ENCODE assay signal across 2 cellular contexts in the genomic region with DNA sequence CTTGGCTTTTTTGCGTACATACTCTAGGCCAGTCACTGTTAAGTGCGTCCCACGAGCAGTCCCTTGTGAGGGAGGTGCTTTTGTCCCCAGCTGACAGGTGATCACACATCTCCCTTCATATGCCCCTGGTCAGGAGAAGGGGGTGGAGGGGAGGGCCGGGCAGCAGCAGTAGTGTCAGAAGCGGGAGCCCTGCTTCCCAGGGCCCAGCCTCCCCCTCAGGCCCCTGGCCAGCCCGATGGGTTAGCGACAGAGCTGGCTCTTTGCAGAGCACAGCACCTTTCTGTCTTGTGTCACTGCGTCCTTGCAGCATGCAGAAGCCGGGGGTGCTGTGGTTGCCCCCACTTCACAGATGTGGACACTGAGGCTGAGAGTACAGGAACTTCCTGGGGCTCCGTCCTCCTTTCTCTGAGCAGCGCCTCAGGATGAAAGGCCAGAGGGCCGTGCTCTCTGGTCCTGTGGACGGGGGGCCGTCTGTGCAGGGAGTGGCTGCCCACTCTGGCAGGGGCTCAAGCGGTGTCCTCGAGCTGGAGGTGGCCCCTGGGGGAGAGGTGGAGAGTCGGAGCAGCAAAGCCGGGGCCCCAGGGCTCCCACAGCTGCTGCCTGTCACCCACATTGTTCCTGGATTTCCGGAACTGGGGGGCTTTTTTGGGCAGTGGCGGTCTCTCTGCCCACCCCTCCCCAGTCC.
TF ChIP-seq lines count a peak whose summit lies in the region.

No MANE protein-coding gene starts in this region.

TF ChIP-seq in SK-N-SH, 30 proteins besides CTCF, POLR2A, EP300 and RAD21 (continued from another document):
- TF ChIP-seq NFIC (IDR thresholded peaks at IDR 0.05; ENCODE audit: borderline replicate concordance) (no peak), NRF1 (IDR thresholded peaks at IDR 0.05; ENCODE audit: low read depth, low read length) (no peak), YY1 (IDR thresholded peaks at IDR 0.05; ENCODE audit: low read depth) (no peak), FOSL2 (IDR thresholded peaks at IDR 0.05; ENCODE audit: borderline replicate concordance, low read depth) (no peak), CHD2 (IDR thresholded peaks at IDR 0.05; ENCODE audit: low read length, partially characterized antibody) (no peak), FOXJ3 (CRISPR knock-in tag; IDR thresholded peaks at IDR 0.05) (no peak), POLR2AphosphoS5 (IDR thresholded peaks at IDR 0.05; ENCODE audit: low read depth, low read length) (no peak), FOXM1 (IDR thresholded peaks at IDR 0.05; ENCODE audit: low read depth) (no peak), PBX3 (IDR thresholded peaks at IDR 0.05) (no peak), TCF12 (IDR thresholded peaks at IDR 0.05) (no peak), JUND (IDR thresholded peaks at IDR 0.05) (no peak), IRF3 (IDR thresholded peaks at IDR 0.05; ENCODE audit: low read depth, low read length) (no peak), MAX (IDR thresholded peaks at IDR 0.05; ENCODE audit: low read depth) (no peak), MEF2A (IDR thresholded peaks at IDR 0.05; ENCODE audit: borderline replicate concordance, low read depth) (no peak)
- TF ChIP-seq, protein P1, sequence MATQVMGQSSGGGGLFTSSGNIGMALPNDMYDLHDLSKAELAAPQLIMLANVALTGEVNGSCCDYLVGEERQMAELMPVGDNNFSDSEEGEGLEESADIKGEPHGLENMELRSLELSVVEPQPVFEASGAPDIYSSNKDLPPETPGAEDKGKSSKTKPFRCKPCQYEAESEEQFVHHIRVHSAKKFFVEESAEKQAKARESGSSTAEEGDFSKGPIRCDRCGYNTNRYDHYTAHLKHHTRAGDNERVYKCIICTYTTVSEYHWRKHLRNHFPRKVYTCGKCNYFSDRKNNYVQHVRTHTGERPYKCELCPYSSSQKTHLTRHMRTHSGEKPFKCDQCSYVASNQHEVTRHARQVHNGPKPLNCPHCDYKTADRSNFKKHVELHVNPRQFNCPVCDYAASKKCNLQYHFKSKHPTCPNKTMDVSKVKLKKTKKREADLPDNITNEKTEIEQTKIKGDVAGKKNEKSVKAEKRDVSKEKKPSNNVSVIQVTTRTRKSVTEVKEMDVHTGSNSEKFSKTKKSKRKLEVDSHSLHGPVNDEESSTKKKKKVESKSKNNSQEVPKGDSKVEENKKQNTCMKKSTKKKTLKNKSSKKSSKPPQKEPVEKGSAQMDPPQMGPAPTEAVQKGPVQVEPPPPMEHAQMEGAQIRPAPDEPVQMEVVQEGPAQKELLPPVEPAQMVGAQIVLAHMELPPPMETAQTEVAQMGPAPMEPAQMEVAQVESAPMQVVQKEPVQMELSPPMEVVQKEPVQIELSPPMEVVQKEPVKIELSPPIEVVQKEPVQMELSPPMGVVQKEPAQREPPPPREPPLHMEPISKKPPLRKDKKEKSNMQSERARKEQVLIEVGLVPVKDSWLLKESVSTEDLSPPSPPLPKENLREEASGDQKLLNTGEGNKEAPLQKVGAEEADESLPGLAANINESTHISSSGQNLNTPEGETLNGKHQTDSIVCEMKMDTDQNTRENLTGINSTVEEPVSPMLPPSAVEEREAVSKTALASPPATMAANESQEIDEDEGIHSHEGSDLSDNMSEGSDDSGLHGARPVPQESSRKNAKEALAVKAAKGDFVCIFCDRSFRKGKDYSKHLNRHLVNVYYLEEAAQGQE (IDR thresholded peaks at IDR 0.05; ENCODE audit: low read depth, low read length) = no peak
- TF ChIP-seq, protein P2, sequence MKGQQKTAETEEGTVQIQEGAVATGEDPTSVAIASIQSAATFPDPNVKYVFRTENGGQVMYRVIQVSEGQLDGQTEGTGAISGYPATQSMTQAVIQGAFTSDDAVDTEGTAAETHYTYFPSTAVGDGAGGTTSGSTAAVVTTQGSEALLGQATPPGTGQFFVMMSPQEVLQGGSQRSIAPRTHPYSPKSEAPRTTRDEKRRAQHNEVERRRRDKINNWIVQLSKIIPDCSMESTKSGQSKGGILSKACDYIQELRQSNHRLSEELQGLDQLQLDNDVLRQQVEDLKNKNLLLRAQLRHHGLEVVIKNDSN (IDR thresholded peaks at IDR 0.05; ENCODE audit: borderline replicate concordance, low read depth) = no peak

TF ChIP-seq in SK-N-SH treated with all-trans-retinoic acid at 6 μM for 48 hours, 23 proteins besides CTCF, POLR2A, EP300 and RAD21:
- TF ChIP-seq, protein P3, sequence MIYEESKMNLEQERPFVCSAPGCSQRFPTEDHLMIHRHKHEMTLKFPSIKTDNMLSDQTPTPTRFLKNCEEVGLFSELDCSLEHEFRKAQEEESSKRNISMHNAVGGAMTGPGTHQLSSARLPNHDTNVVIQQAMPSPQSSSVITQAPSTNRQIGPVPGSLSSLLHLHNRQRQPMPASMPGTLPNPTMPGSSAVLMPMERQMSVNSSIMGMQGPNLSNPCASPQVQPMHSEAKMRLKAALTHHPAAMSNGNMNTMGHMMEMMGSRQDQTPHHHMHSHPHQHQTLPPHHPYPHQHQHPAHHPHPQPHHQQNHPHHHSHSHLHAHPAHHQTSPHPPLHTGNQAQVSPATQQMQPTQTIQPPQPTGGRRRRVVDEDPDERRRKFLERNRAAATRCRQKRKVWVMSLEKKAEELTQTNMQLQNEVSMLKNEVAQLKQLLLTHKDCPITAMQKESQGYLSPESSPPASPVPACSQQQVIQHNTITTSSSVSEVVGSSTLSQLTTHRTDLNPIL (CRISPR knock-in tag; IDR thresholded peaks at IDR 0.05; ENCODE audit: low read depth) = no peak
- TF ChIP-seq ZNF565 (CRISPR knock-in tag; conservative IDR thresholded peaks at IDR 0.05; ENCODE audit: low read depth) (no peak), ESRRG (CRISPR knock-in tag; IDR thresholded peaks at IDR 0.05) (no peak), ZFP30 (CRISPR knock-in tag; IDR thresholded peaks at IDR 0.05) (no peak), ZNF70 (CRISPR knock-in tag; IDR thresholded peaks at IDR 0.05) (no peak), ZC3H10 (CRISPR knock-in tag; IDR thresholded peaks at IDR 0.05) (no peak), TCF4 (CRISPR knock-in tag; IDR thresholded peaks at IDR 0.05; ENCODE audit: borderline replicate concordance) (no peak), BACH2 (CRISPR knock-in tag; IDR thresholded peaks at IDR 0.05; ENCODE audit: borderline replicate concordance) (no peak), CSDC2 (CRISPR knock-in tag; IDR thresholded peaks at IDR 0.05) (no peak), ARNTL (CRISPR knock-in tag; IDR thresholded peaks at IDR 0.05; ENCODE audit: borderline replicate concordance, low read depth) (no peak), RARB (CRISPR knock-in tag; IDR thresholded peaks at IDR 0.05) (no peak), ISL1 (CRISPR knock-in tag; IDR thresholded peaks at IDR 0.05) (no peak)
